9 cellular contexts compared by ENCODE assay signal in genomic region chr19:15449620-15450527, GRCh38. TPM values are rescaled to one million over a fixed set of nuclear protein-coding genes. Genes with fewer than 3 reads are reported as not detected.
DNase-seq lines count a peak whose midpoint lies in the region; ATAC-seq, FAIRE-seq and TF ChIP-seq lines count a peak whose summit lies in the region.
"Had no signal": no experiment of that assay in that cellular context is flagged by ENCODE, and none has a peak within 500 bp of the region (broad histone marks: within the 10 kb centered on the region; RNA-seq: fewer than 3 reads in every experiment).

Gene WIZ, minus strand, starts transcription at chr19:15449956. Its CDS starts 1,649 bp downstream, at chr19:15448307.

- no peak for FAIRE-seq in pancreas (lab: Jason Lieb, UNC)
- FAIRE-seq: G401.6 had no signal

- TF ChIP-seq POLR2A in testis (IDR thresholded peaks at IDR 0.05), result no peak

- peak within 1 kb of the TSS; percentile 2 to 46 (median 33) for H3K27ac ChIP-seq in pancreas
- H3K27ac ChIP-seq in testis, result peak within 1 kb of the TSS in 1 of 2 donors; percentile 80

- WGBS in pancreas, 2 donors, result 1 to 4% methylated on average over 11 to 65 of the region's 77 CpGs
- WGBS in testis, 2 donors, result 3% methylated on average over 44 of the region's 77 CpGs; no CpG with 5 or more reads in 1 of the 2 donors

- ATAC-seq in Right ventricle myocardium superior (ENCODE audit: poor library complexity), result peak; percentile 19
- peak; percentile 36 to 75 (median 47) for ATAC-seq in pancreas

- no peaks in the 10 kb centered on the region for H3K9me3 Mint-ChIP-seq in activated naive CD8-positive, alpha-beta T cell treated with anti-CD3 and anti-CD28 coated beads for 36 hours

- H3K4me1 Mint-ChIP-seq in activated naive CD8-positive, alpha-beta T cell treated with anti-CD3 and anti-CD28 coated beads for 36 hours, result peaks cover 20% of the 10 kb centered on the region

- peak; percentile 19 for DNase-seq in NCI-H1694 (lab: John Stamatoyannopoulos, UW)
- DNase-seq in NCI-H1694 treated with DMSO at 0.1 percent for 48 hours (lab: John Stamatoyannopoulos, UW), result no peak
- DNase-seq in HT-29 (ENCODE audit: low spot score), result peak; percentile 14
- DNase-seq in T follicular helper cell (ENCODE audit: low read depth), result peak; percentile 78
- peak; percentile 85 for DNase-seq in activated naive CD8-positive, alpha-beta T cell treated with anti-CD3 and anti-CD28 coated beads for 36 hours
- DNase-seq in Right ventricle myocardium superior, result peak; percentile 93
- DNase-seq in pancreas, result peak; percentile 81 to 94 (median 92)
- DNase-seq in testis, result peak; percentile 77

- intact Hi-C loops in Right ventricle myocardium superior (cut with DNase I), result loop anchor here (5.0 kb wide), 1 partner anchor 107 kb away; no protein-coding TSS in a partner anchor
- intact Hi-C loops in pancreas (cut with DNase I), result no loop called here
- intact Hi-C loops in testis (cut with DNase I; ENCODE audit: low total_unique reads), result no loop called here

- H3K9me3 ChIP-seq in pancreas (no peaks in the 10 kb centered on the region), testis (no peaks in the 10 kb centered on the region)

- H3K27me3 ChIP-seq in pancreas (no peaks in the 10 kb centered on the region), testis (no peaks in the 10 kb centered on the region)

- peak within 1 kb of the TSS; percentile 58 for H3K4me3 Mint-ChIP-seq in activated naive CD8-positive, alpha-beta T cell treated with anti-CD3 and anti-CD28 coated beads for 36 hours

- H3K36me3 ChIP-seq in pancreas, result no peaks in the 10 kb centered on the region
- no peaks in the 10 kb centered on the region for H3K36me3 ChIP-seq in testis (ENCODE audit: low read depth, missing control alignments)

- peak within 1 kb of the TSS; percentile 79 for H3K27ac Mint-ChIP-seq in activated naive CD8-positive, alpha-beta T cell treated with anti-CD3 and anti-CD28 coated beads for 36 hours

- H3K36me3 Mint-ChIP-seq in activated naive CD8-positive, alpha-beta T cell treated with anti-CD3 and anti-CD28 coated beads for 36 hours, result peaks cover 39% of the 10 kb centered on the region

- peak within 1 kb of the TSS; percentile 59 to 79 (median 74) for H3K4me3 ChIP-seq in pancreas
- peak within 1 kb of the TSS; percentile 56 to 66 for H3K4me3 ChIP-seq in testis

- TF ChIP-seq CTCF in pancreas (IDR thresholded peaks at IDR 0.05), result no peak
- no peak for TF ChIP-seq CTCF in testis (IDR thresholded peaks at IDR 0.05)

- H3K27me3 Mint-ChIP-seq in activated naive CD8-positive, alpha-beta T cell treated with anti-CD3 and anti-CD28 coated beads for 36 hours, result no peaks in the 10 kb centered on the region

- H3K4me1 ChIP-seq in pancreas, result peaks cover 0 to 14% (median 11%) of the 10 kb centered on the region in 3 donors
- peaks cover 15% of the 10 kb centered on the region for H3K4me1 ChIP-seq in testis

RNA-seq across cellular contexts. Expression of gene WIZ, which starts in this region (rescaled TPM):
- total RNA-seq in HT-29 (2014; rRNA removed; shearing (Covaris generic)), result 18.4 and 32.9 TPM in 2 replicates
- 10 to 100 TPM; 22.7 to 24.1 TPM for total RNA-seq in activated naive CD8-positive, alpha-beta T cell treated with anti-CD3 and anti-CD28 coated beads for 36 hours
- total RNA-seq in Right ventricle myocardium superior, result 21.9 TPM
- total RNA-seq in pancreas, result 10 to 100 TPM; 11.0 to 20.7 (median 15.7) TPM
- polyA plus RNA-seq in pancreas, result 10 to 100 TPM; 15.5 to 23.2 TPM
- 100 to 1,000 TPM; 109 to 118 TPM for total RNA-seq in testis
- polyA plus RNA-seq in testis (ENCODE audit: insufficient read depth, low read depth, low replicate concordance), result 66.2 TPM
